1 cellular context compared by ENCODE assay signal in the genomic region with DNA sequence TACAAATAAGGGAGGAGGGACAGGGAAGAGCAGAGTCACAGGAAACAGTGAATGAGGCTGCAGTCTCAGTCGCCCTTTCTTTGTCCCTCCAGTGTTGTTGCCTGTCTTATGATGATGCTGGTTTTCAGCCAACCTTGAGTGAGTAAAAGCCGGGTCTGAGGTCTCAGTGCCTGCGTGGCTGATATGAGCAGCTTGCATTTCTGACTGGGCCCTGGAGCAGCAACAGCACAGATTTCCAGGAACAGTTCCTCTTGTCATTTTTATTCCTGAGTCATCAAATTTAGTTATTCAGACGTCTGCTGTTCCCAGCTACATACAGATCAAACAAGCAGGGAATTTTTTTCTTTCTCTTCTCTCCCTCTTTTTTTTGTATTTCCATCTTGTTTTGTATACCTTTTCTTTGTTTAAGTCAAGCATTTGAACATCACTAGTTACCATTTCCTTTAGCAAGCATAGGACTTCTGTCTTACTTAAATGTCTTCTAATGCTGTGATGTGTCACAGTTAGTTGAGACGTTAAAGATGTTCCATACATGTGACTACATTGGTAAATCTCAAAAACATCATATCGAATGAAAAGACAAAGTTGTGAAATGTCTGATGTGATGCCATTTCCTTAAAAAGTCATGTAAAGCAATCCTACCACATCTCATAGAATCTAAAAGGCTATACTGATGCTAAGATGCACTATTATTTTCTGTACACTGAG.
TF ChIP-seq lines count a peak whose summit lies in the region.

No MANE protein-coding gene starts in this region.

TF ChIP-seq in GM23338, 12 proteins besides CTCF, POLR2A, EP300 and RAD21 (continued from another document):
- TF ChIP-seq, protein P1, sequence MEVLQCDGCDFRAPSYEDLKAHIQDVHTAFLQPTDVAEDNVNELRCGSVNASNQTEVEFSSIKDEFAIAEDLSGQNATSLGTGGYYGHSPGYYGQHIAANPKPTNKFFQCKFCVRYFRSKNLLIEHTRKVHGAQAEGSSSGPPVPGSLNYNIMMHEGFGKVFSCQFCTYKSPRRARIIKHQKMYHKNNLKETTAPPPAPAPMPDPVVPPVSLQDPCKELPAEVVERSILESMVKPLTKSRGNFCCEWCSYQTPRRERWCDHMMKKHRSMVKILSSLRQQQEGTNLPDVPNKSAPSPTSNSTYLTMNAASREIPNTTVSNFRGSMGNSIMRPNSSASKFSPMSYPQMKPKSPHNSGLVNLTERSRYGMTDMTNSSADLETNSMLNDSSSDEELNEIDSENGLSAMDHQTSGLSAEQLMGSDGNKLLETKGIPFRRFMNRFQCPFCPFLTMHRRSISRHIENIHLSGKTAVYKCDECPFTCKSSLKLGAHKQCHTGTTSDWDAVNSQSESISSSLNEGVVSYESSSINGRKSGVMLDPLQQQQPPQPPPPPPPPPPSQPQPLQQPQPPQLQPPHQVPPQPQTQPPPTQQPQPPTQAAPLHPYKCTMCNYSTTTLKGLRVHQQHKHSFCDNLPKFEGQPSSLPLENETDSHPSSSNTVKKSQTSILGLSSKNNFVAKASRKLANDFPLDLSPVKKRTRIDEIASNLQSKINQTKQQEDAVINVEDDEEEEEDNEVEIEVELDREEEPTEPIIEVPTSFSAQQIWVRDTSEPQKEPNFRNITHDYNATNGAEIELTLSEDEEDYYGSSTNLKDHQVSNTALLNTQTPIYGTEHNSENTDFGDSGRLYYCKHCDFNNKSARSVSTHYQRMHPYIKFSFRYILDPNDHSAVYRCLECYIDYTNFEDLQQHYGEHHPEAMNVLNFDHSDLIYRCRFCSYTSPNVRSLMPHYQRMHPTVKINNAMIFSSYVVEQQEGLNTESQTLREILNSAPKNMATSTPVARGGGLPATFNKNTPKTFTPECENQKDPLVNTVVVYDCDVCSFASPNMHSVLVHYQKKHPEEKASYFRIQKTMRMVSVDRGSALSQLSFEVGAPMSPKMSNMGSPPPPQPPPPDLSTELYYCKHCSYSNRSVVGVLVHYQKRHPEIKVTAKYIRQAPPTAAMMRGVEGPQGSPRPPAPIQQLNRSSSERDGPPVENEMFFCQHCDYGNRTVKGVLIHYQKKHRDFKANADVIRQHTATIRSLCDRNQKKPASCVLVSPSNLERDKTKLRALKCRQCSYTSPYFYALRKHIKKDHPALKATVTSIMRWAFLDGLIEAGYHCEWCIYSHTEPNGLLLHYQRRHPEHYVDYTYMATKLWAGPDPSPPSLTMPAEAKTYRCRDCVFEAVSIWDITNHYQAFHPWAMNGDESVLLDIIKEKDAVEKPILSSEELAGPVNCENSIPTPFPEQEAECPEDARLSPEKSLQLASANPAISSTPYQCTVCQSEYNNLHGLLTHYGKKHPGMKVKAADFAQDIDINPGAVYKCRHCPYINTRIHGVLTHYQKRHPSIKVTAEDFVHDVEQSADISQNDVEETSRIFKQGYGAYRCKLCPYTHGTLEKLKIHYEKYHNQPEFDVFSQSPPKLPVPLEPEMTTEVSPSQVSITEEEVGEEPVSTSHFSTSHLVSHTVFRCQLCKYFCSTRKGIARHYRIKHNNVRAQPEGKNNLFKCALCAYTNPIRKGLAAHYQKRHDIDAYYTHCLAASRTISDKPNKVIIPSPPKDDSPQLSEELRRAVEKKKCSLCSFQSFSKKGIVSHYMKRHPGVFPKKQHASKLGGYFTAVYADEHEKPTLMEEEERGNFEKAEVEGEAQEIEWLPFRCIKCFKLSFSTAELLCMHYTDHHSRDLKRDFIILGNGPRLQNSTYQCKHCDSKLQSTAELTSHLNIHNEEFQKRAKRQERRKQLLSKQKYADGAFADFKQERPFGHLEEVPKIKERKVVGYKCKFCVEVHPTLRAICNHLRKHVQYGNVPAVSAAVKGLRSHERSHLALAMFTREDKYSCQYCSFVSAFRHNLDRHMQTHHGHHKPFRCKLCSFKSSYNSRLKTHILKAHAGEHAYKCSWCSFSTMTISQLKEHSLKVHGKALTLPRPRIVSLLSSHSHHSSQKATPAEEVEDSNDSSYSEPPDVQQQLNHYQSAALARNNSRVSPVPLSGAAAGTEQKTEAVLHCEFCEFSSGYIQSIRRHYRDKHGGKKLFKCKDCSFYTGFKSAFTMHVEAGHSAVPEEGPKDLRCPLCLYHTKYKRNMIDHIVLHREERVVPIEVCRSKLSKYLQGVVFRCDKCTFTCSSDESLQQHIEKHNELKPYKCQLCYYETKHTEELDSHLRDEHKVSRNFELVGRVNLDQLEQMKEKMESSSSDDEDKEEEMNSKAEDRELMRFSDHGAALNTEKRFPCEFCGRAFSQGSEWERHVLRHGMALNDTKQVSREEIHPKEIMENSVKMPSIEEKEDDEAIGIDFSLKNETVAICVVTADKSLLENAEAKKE (CRISPR knock-in tag; IDR thresholded peaks at IDR 0.05) = no peak
- TF ChIP-seq STAT1 (IDR thresholded peaks at IDR 0.05; ENCODE audit: unreplicated experiment) (no peak), ZNF114 (CRISPR knock-in tag; IDR thresholded peaks at IDR 0.05) (no peak), EZH2phosphoT487 (IDR thresholded peaks at IDR 0.05; ENCODE audit: unreplicated experiment) (no peak), CREB1 (CRISPR knock-in tag; IDR thresholded peaks at IDR 0.05; ENCODE audit: low read depth) (no peak), NANOG (IDR thresholded peaks at IDR 0.05; ENCODE audit: borderline replicate concordance) (no peak)
